1 cellular context compared by ENCODE assay signal in the genomic region with DNA sequence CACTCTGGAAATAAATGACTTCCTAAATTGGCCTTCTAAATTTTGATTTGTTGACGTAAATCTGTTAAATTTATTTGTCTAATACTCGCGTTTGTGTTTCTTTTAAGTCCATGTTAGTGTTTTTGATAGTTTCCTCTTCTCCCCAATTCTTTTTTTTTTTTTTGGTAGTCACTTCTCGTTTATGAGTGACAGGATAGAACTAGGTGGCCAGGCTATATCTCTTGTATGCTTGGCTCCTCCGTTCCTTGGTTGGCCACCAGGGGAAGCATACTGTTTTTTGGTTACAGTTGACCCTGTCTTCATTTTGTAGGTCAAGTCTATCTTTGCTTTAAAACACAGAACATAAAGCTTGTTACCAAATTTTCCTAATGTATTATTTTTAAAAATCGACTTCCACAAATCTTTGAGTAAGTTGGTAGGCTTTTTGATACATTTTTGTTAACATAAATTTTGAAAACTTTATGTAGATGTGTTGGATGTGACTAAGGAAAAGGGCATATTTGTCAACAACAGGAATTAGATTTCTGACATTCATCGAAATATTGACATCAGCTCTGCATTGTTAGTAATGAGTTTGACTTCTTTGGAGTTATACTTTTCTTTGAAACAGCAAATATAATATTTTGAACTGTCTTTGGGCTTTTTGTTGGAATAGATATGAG.
TF ChIP-seq lines count a peak whose summit lies in the region.

No MANE protein-coding gene starts in this region.

TF ChIP-seq in H1, 55 proteins besides CTCF, POLR2A, EP300 and RAD21 (continued from another document):
- no peak for TF ChIP-seq BCL11A (IDR thresholded peaks at IDR 0.05; ENCODE audit: low read depth in 2 of 2, low read length in 2 of 2)
- TF ChIP-seq TAF7 (optimal IDR thresholded peaks at IDR 0.05; ENCODE audit: borderline replicate concordance, low read depth, low read length) = no peak
- TF ChIP-seq CHD7 (IDR thresholded peaks at IDR 0.05; ENCODE audit: insufficient replicate concordance, low read length) = no peak
- TF ChIP-seq BRCA1 (IDR thresholded peaks at IDR 0.05; ENCODE audit: low read depth, low read length) = no peak
